15 cellular contexts compared by ENCODE assay signal in the genomic region with DNA sequence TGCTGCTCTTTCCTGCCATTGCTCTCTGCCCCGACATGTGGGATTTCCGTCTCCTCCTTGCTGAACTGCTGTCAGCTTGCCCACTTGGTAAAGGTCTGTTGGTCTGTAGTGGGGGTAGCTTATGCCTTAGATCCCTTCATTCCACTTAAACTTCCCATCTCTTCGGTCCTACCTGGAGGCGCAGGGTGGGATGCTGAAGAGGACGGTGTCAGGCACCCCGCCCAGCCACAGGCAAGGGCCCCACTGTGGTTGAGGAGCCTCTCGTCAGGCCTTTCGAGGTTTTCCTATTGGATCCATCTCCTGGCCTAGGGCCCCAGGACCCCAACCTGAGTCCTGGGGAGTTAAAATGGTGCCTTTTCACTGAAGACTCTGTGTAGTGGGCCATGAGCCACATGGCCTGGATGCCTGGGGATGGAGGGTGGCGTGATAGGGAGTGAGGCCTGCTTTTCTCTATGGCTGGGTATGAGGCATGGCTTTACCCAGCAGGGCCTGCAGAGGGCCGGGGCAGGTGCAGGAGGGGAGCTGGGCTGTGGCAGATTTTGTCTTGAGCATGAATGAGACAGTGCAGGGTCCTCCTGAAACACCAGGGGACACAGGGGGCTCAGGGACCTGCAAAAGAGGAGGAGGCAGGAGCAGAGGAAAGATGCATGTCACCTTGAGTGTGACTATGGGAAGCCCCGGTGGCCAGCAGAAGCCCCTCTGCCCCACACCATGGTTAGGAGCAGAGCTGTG. TPM values are rescaled to one million over a fixed set of nuclear protein-coding genes. Genes with fewer than 3 reads are reported as not detected.
DNase-seq lines count a peak whose midpoint lies in the region; ATAC-seq and TF ChIP-seq lines count a peak whose summit lies in the region.
"Had no signal": no experiment of that assay in that cellular context is flagged by ENCODE, and none has a peak within 500 bp of the region (broad histone marks: within the 10 kb centered on the region; RNA-seq: fewer than 3 reads in every experiment).

No MANE protein-coding gene starts in this region.

- no peaks in the 10 kb centered on the region for H3K36me3 Mint-ChIP-seq in central memory CD8-positive, alpha-beta T cell (ENCODE audit: insufficient read depth)
- peaks cover 5% of the 10 kb centered on the region for H3K36me3 Mint-ChIP-seq in stimulated activated effector memory CD8-positive, alpha-beta T cell treated with anti-CD3 and anti-CD28 coated beads, Interleukin-12 subunit alpha, Interleukin-12 subunit beta, amount 100 ng/mL, for 72 hours

- ATAC-seq in Right ventricle myocardium inferior = no peak
- no peak for ATAC-seq in central memory CD8-positive, alpha-beta T cell (replicated peaks; ENCODE audit: extremely low read depth, poor library complexity, severe bottlenecking)
- ATAC-seq in stimulated activated effector memory CD8-positive, alpha-beta T cell treated with anti-CD3 and anti-CD28 coated beads, Interleukin-12 subunit alpha, Interleukin-12 subunit beta, amount 100 ng/mL, for 72 hours = no peak
- no peak for ATAC-seq in HG02938 (IDR thresholded peaks at IDR 0.05; ENCODE audit: unreplicated experiment)

- H3K4me3 Mint-ChIP-seq in central memory CD8-positive, alpha-beta T cell = no peak overlapping the region
- H3K4me3 Mint-ChIP-seq in stimulated activated effector memory CD8-positive, alpha-beta T cell treated with anti-CD3 and anti-CD28 coated beads, Interleukin-12 subunit alpha, Interleukin-12 subunit beta, amount 100 ng/mL, for 72 hours = no peak overlapping the region

- no peak for TF ChIP-seq CTCF in coronary artery (IDR thresholded peaks at IDR 0.05)

- H3K4me3 ChIP-seq in coronary artery = no peak overlapping the region

- intact Hi-C loops in cardiac septum (cut with DNase I) (loop anchor here (10.0 kb wide), 1 partner anchor 113 kb away; no protein-coding TSS in a partner anchor), Right ventricle myocardium inferior (cut with DNase I) (no loop called here)

- no peak overlapping the region for H3K27ac ChIP-seq in coronary artery
- H3K27ac ChIP-seq: HL-60 had no signal

- no peaks in the 10 kb centered on the region for H3K9me3 Mint-ChIP-seq in central memory CD8-positive, alpha-beta T cell
- no peaks in the 10 kb centered on the region for H3K9me3 Mint-ChIP-seq in stimulated activated effector memory CD8-positive, alpha-beta T cell treated with anti-CD3 and anti-CD28 coated beads, Interleukin-12 subunit alpha, Interleukin-12 subunit beta, amount 100 ng/mL, for 72 hours

- DNase-seq in cardiac septum (ENCODE audit: low spot score) = peak; percentile 31
- DNase-seq in Right ventricle myocardium inferior (ENCODE audit: missing footprints) = no peak
- DNase-seq in central memory CD8-positive, alpha-beta T cell (ENCODE audit: low spot score in 2 of 2) = no peak
- peak; percentile 73 for DNase-seq in mesenteric fat pad (ENCODE audit: low spot score)
- DNase-seq in stimulated activated effector memory CD8-positive, alpha-beta T cell treated with anti-CD3 and anti-CD28 coated beads, Interleukin-12 subunit alpha, Interleukin-12 subunit beta, amount 100 ng/mL, for 72 hours (ENCODE audit: low spot score in 2 of 2) = no peak
- no peak for DNase-seq in coronary artery (ENCODE audit: low spot score)
- DNase-seq in putamen (ENCODE audit: low spot score) = no peak
- DNase-seq: DMS53, KG1, NCI-H1092, NCI-H1694 treated with DMSO at 0.1 percent for 48 hours, NCI-H446, NCI-H774 had no signal

- H3K27ac Mint-ChIP-seq in central memory CD8-positive, alpha-beta T cell (ENCODE audit: low read depth) = peak overlapping the region; percentile 73
- peak overlapping the region; percentile 46 for H3K27ac Mint-ChIP-seq in stimulated activated effector memory CD8-positive, alpha-beta T cell treated with anti-CD3 and anti-CD28 coated beads, Interleukin-12 subunit alpha, Interleukin-12 subunit beta, amount 100 ng/mL, for 72 hours

- H3K4me1 Mint-ChIP-seq in central memory CD8-positive, alpha-beta T cell = no peaks in the 10 kb centered on the region
- no peaks in the 10 kb centered on the region for H3K4me1 Mint-ChIP-seq in stimulated activated effector memory CD8-positive, alpha-beta T cell treated with anti-CD3 and anti-CD28 coated beads, Interleukin-12 subunit alpha, Interleukin-12 subunit beta, amount 100 ng/mL, for 72 hours

- H3K27me3 Mint-ChIP-seq in central memory CD8-positive, alpha-beta T cell = peaks cover 39% of the 10 kb centered on the region

RNA-seq across cellular contexts. Expression of a gene that starts 25.8 kb away (rescaled TPM):
- total RNA-seq in cardiac septum (33.7 TPM), Right ventricle myocardium inferior (51.2 TPM), mesenteric fat pad (135 TPM)

Comparison
In these comparisons a context has a peak if more than half of its experiments do, and no peak if none do; other contexts are left out.
1. DNase-seq: peak in cardiac septum (single experiment) and mesenteric fat pad (single experiment); none in Right ventricle myocardium inferior (single experiment), central memory CD8-positive, alpha-beta T cell (0 of 2), stimulated activated effector memory CD8-positive, alpha-beta T cell treated with anti-CD3 and anti-CD28 coated beads, Interleukin-12 subunit alpha, Interleukin-12 subunit beta, amount 100 ng/mL, for 72 hours (0 of 2), coronary artery (single experiment) and putamen (single experiment).